Comparison of ENCODE assay signal across 9 cellular contexts in genomic region chr2:86225581-86225980, GRCh38. TPM values are rescaled to one million over a fixed set of nuclear protein-coding genes. Genes with fewer than 3 reads are reported as not detected.
A peak's percentile ranks its signal among the peaks of the same experiment; 100 is the strongest.
DNase-seq lines count a peak whose midpoint lies in the region; ATAC-seq and TF ChIP-seq lines count a peak whose summit lies in the region.
"Had no signal": no experiment of that assay in that cellular context is flagged by ENCODE, and none has a peak within 500 bp of the region (broad histone marks: within the 10 kb centered on the region; RNA-seq: fewer than 3 reads in every experiment).

No MANE protein-coding gene starts in this region.

- H3K4me3 Mint-ChIP-seq in T-cell (peak overlapping the region in 1 of 3 donors; percentile 64), endothelial cell (ENCODE audit: unreplicated experiment) (no peak overlapping the region)
- H3K4me3 Mint-ChIP-seq: brain had no signal

- H3K27me3 Mint-ChIP-seq in T-cell (no peaks in the 10 kb centered on the region), endothelial cell (ENCODE audit: unreplicated experiment) (peaks cover 5% of the 10 kb centered on the region)
- H3K27me3 Mint-ChIP-seq: brain had no signal

- no peak for TF ChIP-seq CTCF in brain microvascular endothelial cell (IDR thresholded peaks at IDR 0.05; ENCODE audit: low read depth, low read length, missing control alignments)
- TF ChIP-seq CTCF in endothelial cell (IDR thresholded peaks at IDR 0.05; ENCODE audit: unreplicated experiment) = no peak

- ATAC-seq in HG02642 (IDR thresholded peaks at IDR 0.05; ENCODE audit: poor library complexity, unreplicated experiment) = peak; percentile 69
- peak; percentile 90 to 94 (median 92) for ATAC-seq in T-cell (replicated peaks in 1 of 4)

- H3K36me3 Mint-ChIP-seq in T-cell (no peaks in the 10 kb centered on the region), endothelial cell (ENCODE audit: low read depth, unreplicated experiment) (peaks cover 3% of the 10 kb centered on the region)

- H3K9me3 ChIP-seq in MG63 = no peaks in the 10 kb centered on the region

- H3K4me1 Mint-ChIP-seq in T-cell (peaks cover 10 to 29% (median 26%) of the 10 kb centered on the region in 3 donors), endothelial cell (ENCODE audit: unreplicated experiment) (peaks cover 26% of the 10 kb centered on the region)

- POLR2A ChIA-PET in T-cell (lab: Charles Lee) = no interaction called here

- H3K4me3 ChIP-seq in brain microvascular endothelial cell (ENCODE audit: low read depth, low read length) (no peak overlapping the region), MG63 (no peak overlapping the region)

- peak overlapping the region; percentile 83 to 85 for H3K27ac Mint-ChIP-seq in T-cell
- no peak overlapping the region for H3K27ac Mint-ChIP-seq in endothelial cell (ENCODE audit: unreplicated experiment)

- H3K9me3 Mint-ChIP-seq in T-cell (no peaks in the 10 kb centered on the region), endothelial cell (ENCODE audit: unreplicated experiment) (no peaks in the 10 kb centered on the region)
- H3K9me3 Mint-ChIP-seq: brain had no signal

- in situ Hi-C loops in brain microvascular endothelial cell (cut with HindIII; ENCODE audit: low pct_ligation_motif_present, low sequenced_read_pairs) = no loop called here

- no peaks in the 10 kb centered on the region for H3K36me3 ChIP-seq in brain microvascular endothelial cell (replicated peaks)
- H3K36me3 ChIP-seq in MG63 = no peaks in the 10 kb centered on the region

- no peak overlapping the region for H3K27ac ChIP-seq in brain microvascular endothelial cell

- H3K27me3 ChIP-seq in brain microvascular endothelial cell (replicated peaks) = no peaks in the 10 kb centered on the region
- H3K27me3 ChIP-seq in MG63 = no peaks in the 10 kb centered on the region

- DNase-seq in GDM1 (lab: John Stamatoyannopoulos, UW) (peak; percentile 82), T-cell (peak in 32 of 34 experiments; percentile 4 to 63 (median 38)), brain microvascular endothelial cell (peak; percentile 12), occipital lobe (lab: John Stamatoyannopoulos, UW) (peak; percentile 35), H4 (ENCODE audit: low spot score) (no peak), MG63 (no peak), endothelial cell (ENCODE audit: low spot score) (no peak)

- CTCF ChIA-PET in T-cell (lab: Charles Lee) = interaction anchor here in 1 of 2 donors (1.2 kb wide), 1 partner anchor 18 kb away, joined by 3 read pairs; no protein-coding TSS in a partner anchor

RNA-seq across cellular contexts. Expression of gene MRPL35, which starts 26.3 kb away (rescaled TPM):
- total RNA-seq in T-cell (10 to 100 TPM in 4 of 5 donors, 1 to 10 TPM in 1; 6.4 to 25.9 (median 21.8) TPM), occipital lobe (54.1 TPM), endothelial cell (ENCODE audit: unreplicated experiment) (30.8 TPM)
- total RNA-seq in H4 (2014; rRNA removed; shearing (Covaris generic)) = 86.1 and 92.3 TPM in 2 replicates
- total RNA-seq in MG63 (2014; rRNA removed; shearing (Covaris generic); ENCODE audit: low replicate concordance) = 75.5 and 77.0 TPM in 2 replicates

RNA-seq across cellular contexts. Expression of gene IMMT, which starts 30.3 kb away (rescaled TPM):
- 10 to 100 TPM; 71.0 to 93.5 (median 75.2) TPM for total RNA-seq in T-cell
- 42.3 TPM for total RNA-seq in occipital lobe
- total RNA-seq in H4 (2014; rRNA removed; shearing (Covaris generic)) = 57.9 and 77.3 TPM in 2 replicates
- 54.4 and 57.5 TPM in 2 replicates for total RNA-seq in MG63 (2014; rRNA removed; shearing (Covaris generic); ENCODE audit: low replicate concordance)
- total RNA-seq in endothelial cell (ENCODE audit: unreplicated experiment) = 107 TPM

Comparison
In these comparisons a context has a peak if more than half of its experiments do, and no peak if none do; other contexts are left out.
1. DNase-seq: peak in GDM1 (single experiment), T-cell (32 of 34), brain microvascular endothelial cell (single experiment) and occipital lobe (single experiment); none in H4 (single experiment), MG63 (single experiment) and endothelial cell (single experiment).